ENCODE assay signal across 16 cellular contexts in the genomic region with DNA sequence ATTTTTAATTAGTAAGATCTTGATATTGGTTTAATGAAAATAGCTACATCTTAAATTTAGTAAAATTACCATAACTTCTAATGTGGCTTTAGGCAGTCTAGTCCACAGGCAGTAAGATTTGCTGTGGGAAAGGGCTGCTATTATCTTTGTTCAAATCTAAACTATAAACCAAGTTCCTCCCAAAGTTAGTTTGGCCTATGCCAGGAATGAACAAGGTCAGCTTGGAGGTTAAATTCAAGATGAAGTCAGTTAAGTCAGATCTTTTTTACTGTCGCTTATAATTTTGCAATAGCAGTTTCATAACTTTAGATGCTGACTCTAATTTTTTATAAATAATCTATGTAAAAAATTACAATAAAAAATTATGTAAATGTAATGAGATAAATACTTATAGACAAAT.
DNase-seq lines count a peak whose midpoint lies in the region; ATAC-seq and TF ChIP-seq lines count a peak whose summit lies in the region.
"Had no signal": no experiment of that assay in that cellular context is flagged by ENCODE, and none has a peak within 500 bp of the region (broad histone marks: within the 10 kb centered on the region; RNA-seq: fewer than 3 reads in every experiment).

No MANE protein-coding gene starts in this region.

- TF ChIP-seq CTCF in fibroblast of villous mesenchyme (IDR thresholded peaks at IDR 0.05; ENCODE audit: insufficient read depth, low read depth, low read length) (no peak), body of pancreas (IDR thresholded peaks at IDR 0.05) (no peak)

- H3K36me3 ChIP-seq in adipocyte (ENCODE audit: control insufficient read depth, insufficient read depth, low read length, severe bottlenecking) (no peaks in the 10 kb centered on the region), body of pancreas (replicated peaks in 1 of 2; ENCODE audit: insufficient read depth in 1 of 2, low read depth in 2 of 2) (no peaks in the 10 kb centered on the region)

- no peak overlapping the region for H3K27ac ChIP-seq in body of pancreas
- H3K27ac ChIP-seq: A549 had no signal

- no peak overlapping the region for H3K9ac ChIP-seq in adipocyte (ENCODE audit: low read length)

- intact Hi-C loops in body of pancreas (cut with DNase I): no loop called here
- intact Hi-C loops in head of caudate nucleus (cut with DNase I): no loop called here
- intact Hi-C loops in left colon (cut with DNase I, micrococcal nuclease): no loop called here

- H3K4me1 ChIP-seq in adipocyte (ENCODE audit: control insufficient read depth, insufficient read depth, low read length): no peaks in the 10 kb centered on the region
- no peaks in the 10 kb centered on the region for H3K4me1 ChIP-seq in body of pancreas
- H3K4me1 ChIP-seq: A549 had no signal

- H3K9me3 ChIP-seq in adipocyte (ENCODE audit: control insufficient read depth, low read length): no peaks in the 10 kb centered on the region
- H3K9me3 ChIP-seq in body of pancreas: no peaks in the 10 kb centered on the region
- H3K9me3 ChIP-seq: A549 had no signal

- TF ChIP-seq POLR2A in body of pancreas (IDR thresholded peaks at IDR 0.05): no peak

- H3K4me3 ChIP-seq in adipocyte (ENCODE audit: low read length) (no peak overlapping the region), fibroblast of villous mesenchyme (ENCODE audit: low read depth, low read length) (no peak overlapping the region), body of pancreas (no peak overlapping the region)
- H3K4me3 ChIP-seq: A549, GM23338 had no signal

- WGBS in body of pancreas, 2 donors: 65 to 69% methylated on average over 1 of the region's 1 CpG

- H3K27me3 ChIP-seq in adipocyte (replicated peaks; ENCODE audit: control insufficient read depth, insufficient read depth, low read length) (no peaks in the 10 kb centered on the region), body of pancreas (no peaks in the 10 kb centered on the region)

- ATAC-seq in body of pancreas (no peak), left colon (no peak)
- ATAC-seq: A549, GM23338, HepG2 had no signal

- DNase-seq in EH (ENCODE audit: low read depth) (peak; percentile 71), adipocyte (ENCODE audit: low read depth) (peak; percentile 61), fibroblast of villous mesenchyme (ENCODE audit: low read depth) (peak; percentile 55), body of pancreas (no peak), head of caudate nucleus (no peak), ureter (ENCODE audit: low spot score) (no peak), left colon (no peak)
- DNase-seq: C1 segment of cervical spinal cord; Calu3; CD4-positive, alpha-beta T cell; DMS 273 treated with DMSO at 0.1 percent for 48 hours; H9; HFFc6 had no signal

Comparison
In these comparisons a context has a peak if more than half of its experiments do, and no peak if none do; other contexts are left out.
1. DNase-seq: peak in EH (single experiment), adipocyte (single experiment) and fibroblast of villous mesenchyme (single experiment); none in body of pancreas (0 of 4), head of caudate nucleus (0 of 42), ureter (single experiment) and left colon (0 of 2).